In genomic region chr19:6270822-6271221, GRCh38 we compare ENCODE assay signal across 13 cellular contexts. TPM values are rescaled to one million over a fixed set of nuclear protein-coding genes. Genes with fewer than 3 reads are reported as not detected.
DNase-seq lines count a peak whose midpoint lies in the region; ATAC-seq and TF ChIP-seq lines count a peak whose summit lies in the region.
"Had no signal": no experiment of that assay in that cellular context is flagged by ENCODE, and none has a peak within 500 bp of the region (broad histone marks: within the 10 kb centered on the region; RNA-seq: fewer than 3 reads in every experiment).

No MANE protein-coding gene starts in this region.

- peaks cover 65% of the 10 kb centered on the region for H3K79me2 ChIP-seq in parathyroid adenoma

- intact Hi-C loops in natural killer cell (cut with micrococcal nuclease) (no loop called here), esophagus squamous epithelium (cut with DNase I) (no loop called here), vagina (cut with DNase I) (no loop called here), aorta (cut with DNase I) (loop anchor here (5.0 to 10.0 kb wide), 5 partner anchors 34 to 474 kb away; partner anchors contain the start of genes CLPP (in 1 of the 2) and RFX2 (in 1 of the 2))

- H3K4me1 Mint-ChIP-seq in natural killer cell: peaks cover 45 to 70% of the 10 kb centered on the region in 2 donors
- H3K4me1 Mint-ChIP-seq in natural killer cell treated with Interleukin-12 subunit alpha and Interleukin-12 subunit beta and Interleukin-15 and Interleukin-18, amount 100 ng/mL, for 72 hours (ENCODE audit: low read depth in 2 of 2): peaks cover 29 to 51% of the 10 kb centered on the region in 2 donors

- H3K27me3 Mint-ChIP-seq in natural killer cell (ENCODE audit: low read depth in 2 of 2): no peaks in the 10 kb centered on the region
- no peaks in the 10 kb centered on the region for H3K27me3 Mint-ChIP-seq in natural killer cell treated with Interleukin-12 subunit alpha and Interleukin-12 subunit beta and Interleukin-15 and Interleukin-18, amount 100 ng/mL, for 72 hours
- H3K27me3 Mint-ChIP-seq: activated B cell treated with CpG ODN at 0.5 μM for 24 hours had no signal

- no peaks in the 10 kb centered on the region for H3K9me3 Mint-ChIP-seq in natural killer cell
- no peaks in the 10 kb centered on the region for H3K9me3 Mint-ChIP-seq in natural killer cell treated with Interleukin-12 subunit alpha and Interleukin-12 subunit beta and Interleukin-15 and Interleukin-18, amount 100 ng/mL, for 72 hours
- H3K9me3 Mint-ChIP-seq: activated B cell treated with CpG ODN at 0.5 μM for 24 hours had no signal

- H2AFZ ChIP-seq in parathyroid adenoma: no peak overlapping the region

- peak overlapping the region; percentile 48 to 56 for H3K27ac Mint-ChIP-seq in natural killer cell
- peak overlapping the region in 1 of 2 donors; percentile 40 for H3K27ac Mint-ChIP-seq in natural killer cell treated with Interleukin-12 subunit alpha and Interleukin-12 subunit beta and Interleukin-15 and Interleukin-18, amount 100 ng/mL, for 72 hours
- H3K27ac Mint-ChIP-seq: activated B cell treated with CpG ODN at 0.5 μM for 24 hours had no signal

- H3K27me3 ChIP-seq in esophagus squamous epithelium (no peaks in the 10 kb centered on the region), parathyroid adenoma (ENCODE audit: control insufficient read depth, insufficient read depth, low read length) (no peaks in the 10 kb centered on the region), vagina (no peaks in the 10 kb centered on the region), aorta (ENCODE audit: control insufficient read depth in 1 of 2, insufficient read depth in 2 of 2, low read length in 1 of 2) (no peaks in the 10 kb centered on the region)
- H3K27me3 ChIP-seq: BLaER1 treated with 17β-estradiol and CSF1 and Interleukin-3, amounts not matched to agents 10 nM and 100 nM had no signal

- H3K4me2 ChIP-seq in parathyroid adenoma (ENCODE audit: low read length): peak overlapping the region; percentile 48
- H3K4me2 ChIP-seq: BLaER1 treated with 17β-estradiol and CSF1 and Interleukin-3, amounts not matched to agents 10 nM and 100 nM had no signal

- ATAC-seq in natural killer cell (no peak), GM18858 (IDR thresholded peaks at IDR 0.05; ENCODE audit: unreplicated experiment) (no peak), aorta (ENCODE audit: low FRiP score) (no peak)
- ATAC-seq in natural killer cell treated with Interleukin-12 subunit alpha and Interleukin-12 subunit beta and Interleukin-15 and Interleukin-18, amount 100 ng/mL, for 72 hours: no peak

- peak overlapping the region in 1 of 4 donors; percentile 55 for H3K4me3 ChIP-seq in esophagus squamous epithelium
- peak overlapping the region; percentile 39 for H3K4me3 ChIP-seq in parathyroid adenoma (ENCODE audit: low read depth, low read length)
- peak overlapping the region; percentile 30 to 36 for H3K4me3 ChIP-seq in vagina
- no peak overlapping the region for H3K4me3 ChIP-seq in aorta (ENCODE audit: low read length in 2 of 2)
- H3K4me3 ChIP-seq: BLaER1 treated with 17β-estradiol and CSF1 and Interleukin-3, amounts not matched to agents 10 nM and 100 nM had no signal

- 93 to 96% methylated on average over 16 to 17 of the region's 17 CpGs for WGBS in esophagus squamous epithelium, 2 donors
- 97% methylated on average over 17 of the region's 17 CpGs for WGBS in aorta, 2 donors

- H3K4me1 ChIP-seq in esophagus squamous epithelium (peaks cover 58 to 85% (median 70%) of the 10 kb centered on the region in 3 donors), parathyroid adenoma (peaks cover 63% of the 10 kb centered on the region), vagina (peaks cover 71% of the 10 kb centered on the region), aorta (ENCODE audit: control insufficient read depth in 1 of 2, insufficient read depth in 2 of 2, low read length in 2 of 2) (no peaks in the 10 kb centered on the region)

- H3K9ac ChIP-seq in parathyroid adenoma: no peak overlapping the region
- H3K9ac ChIP-seq: BLaER1 treated with 17β-estradiol and CSF1 and Interleukin-3, amounts not matched to agents 10 nM and 100 nM had no signal

- H3K4me3 Mint-ChIP-seq in natural killer cell: no peak overlapping the region
- no peak overlapping the region for H3K4me3 Mint-ChIP-seq in natural killer cell treated with Interleukin-12 subunit alpha and Interleukin-12 subunit beta and Interleukin-15 and Interleukin-18, amount 100 ng/mL, for 72 hours
- H3K4me3 Mint-ChIP-seq: activated B cell treated with CpG ODN at 0.5 μM for 24 hours had no signal

- no peaks in the 10 kb centered on the region for H3K36me3 Mint-ChIP-seq in natural killer cell
- no peaks in the 10 kb centered on the region for H3K36me3 Mint-ChIP-seq in natural killer cell treated with Interleukin-12 subunit alpha and Interleukin-12 subunit beta and Interleukin-15 and Interleukin-18, amount 100 ng/mL, for 72 hours

- H3K9me3 ChIP-seq in esophagus squamous epithelium (no peaks in the 10 kb centered on the region), parathyroid adenoma (ENCODE audit: control insufficient read depth, low read length) (no peaks in the 10 kb centered on the region), vagina (no peaks in the 10 kb centered on the region), aorta (ENCODE audit: control insufficient read depth, low read length) (no peaks in the 10 kb centered on the region)
- H3K9me3 ChIP-seq: BLaER1 treated with 17β-estradiol and CSF1 and Interleukin-3, amounts not matched to agents 10 nM and 100 nM had no signal

- DNase-seq in natural killer cell (no peak), esophagus squamous epithelium (lab: John Stamatoyannopoulos, UW) (no peak), vagina (ENCODE audit: extremely low spot score in 2 of 2) (no peak), NCI-H748 treated with DMSO at 0.1 percent for 48 hours (lab: John Stamatoyannopoulos, UW) (no peak), aorta (no peak)
- no peak for DNase-seq in natural killer cell treated with Interleukin-12 subunit alpha and Interleukin-12 subunit beta and Interleukin-15 and Interleukin-18, amount 100 ng/mL, for 72 hours (ENCODE audit: low spot score)
- DNase-seq: activated B cell treated with CpG ODN at 0.5 μM for 24 hours, NCI-H1092, NCI-H510A, SHP77 treated with DMSO at 0.1 percent for 48 hours had no signal

- H3K27ac ChIP-seq in esophagus squamous epithelium: peak overlapping the region in 3 of 4 donors; percentile 81 to 95 (median 87)
- H3K27ac ChIP-seq in parathyroid adenoma: peak overlapping the region; percentile 93
- peak overlapping the region; percentile 82 for H3K27ac ChIP-seq in vagina
- H3K27ac ChIP-seq in aorta (ENCODE audit: low read depth in 1 of 2, low read length in 2 of 2): no peak overlapping the region

- TF ChIP-seq CTCF in natural killer cell (IDR thresholded peaks at IDR 0.05) (no peak), esophagus squamous epithelium (IDR thresholded peaks at IDR 0.05) (no peak), parathyroid adenoma (IDR thresholded peaks at IDR 0.05) (no peak), vagina (IDR thresholded peaks at IDR 0.05) (no peak)

- H3K36me3 ChIP-seq in esophagus squamous epithelium: peaks cover 3 to 45% (median 16%) of the 10 kb centered on the region in 3 donors
- no peaks in the 10 kb centered on the region for H3K36me3 ChIP-seq in parathyroid adenoma (ENCODE audit: control insufficient read depth, insufficient read depth, low read length)
- H3K36me3 ChIP-seq in vagina: peaks cover 0 to 19% of the 10 kb centered on the region in 2 donors
- H3K36me3 ChIP-seq in aorta (ENCODE audit: control insufficient read depth in 1 of 2, insufficient read depth in 2 of 2, low read length in 1 of 2): peaks cover 0 to 3% of the 10 kb centered on the region in 2 donors

- TF ChIP-seq POLR2A in esophagus squamous epithelium (IDR thresholded peaks at IDR 0.05) (no peak), vagina (IDR thresholded peaks at IDR 0.05) (no peak)

RNA-seq across cellular contexts. Expression of gene MLLT1, which starts 9.0 kb away (rescaled TPM):
- total RNA-seq in natural killer cell: 10 to 100 TPM; 30.2 to 43.8 (median 36.6) TPM
- 100 to 1,000 TPM in 1 of 2 donors, 10 to 100 TPM in 1; 44.7 to 104 TPM for total RNA-seq in natural killer cell treated with Interleukin-12 subunit alpha and Interleukin-12 subunit beta and Interleukin-15 and Interleukin-18, amount 100 ng/mL, for 72 hours
- 10 to 100 TPM; 10.3 to 20.1 (median 12.7) TPM for total RNA-seq in esophagus squamous epithelium
- total RNA-seq in vagina: 25.5 TPM
- total RNA-seq in aorta: 10 to 100 TPM; 54.8 to 55.5 TPM
- polyA plus RNA-seq in aorta: 10 to 100 TPM; 14.9 to 34.3 TPM

Comparison
In these comparisons a context has a peak if more than half of its experiments do, and no peak if none do; other contexts are left out.
1. H3K27ac ChIP-seq: peak in esophagus squamous epithelium (3 of 4), parathyroid adenoma (single experiment) and vagina (single experiment); none in aorta (0 of 2).
2. H3K4me3 ChIP-seq: peak in parathyroid adenoma (single experiment) and vagina (2 of 2); none in aorta (0 of 2).
3. intact Hi-C loops: an anchor here in aorta (5.0 to 10.0 kb wide); none called in natural killer cell, esophagus squamous epithelium and vagina.